ENCODE assay signal across 20 cellular contexts in the genomic region with DNA sequence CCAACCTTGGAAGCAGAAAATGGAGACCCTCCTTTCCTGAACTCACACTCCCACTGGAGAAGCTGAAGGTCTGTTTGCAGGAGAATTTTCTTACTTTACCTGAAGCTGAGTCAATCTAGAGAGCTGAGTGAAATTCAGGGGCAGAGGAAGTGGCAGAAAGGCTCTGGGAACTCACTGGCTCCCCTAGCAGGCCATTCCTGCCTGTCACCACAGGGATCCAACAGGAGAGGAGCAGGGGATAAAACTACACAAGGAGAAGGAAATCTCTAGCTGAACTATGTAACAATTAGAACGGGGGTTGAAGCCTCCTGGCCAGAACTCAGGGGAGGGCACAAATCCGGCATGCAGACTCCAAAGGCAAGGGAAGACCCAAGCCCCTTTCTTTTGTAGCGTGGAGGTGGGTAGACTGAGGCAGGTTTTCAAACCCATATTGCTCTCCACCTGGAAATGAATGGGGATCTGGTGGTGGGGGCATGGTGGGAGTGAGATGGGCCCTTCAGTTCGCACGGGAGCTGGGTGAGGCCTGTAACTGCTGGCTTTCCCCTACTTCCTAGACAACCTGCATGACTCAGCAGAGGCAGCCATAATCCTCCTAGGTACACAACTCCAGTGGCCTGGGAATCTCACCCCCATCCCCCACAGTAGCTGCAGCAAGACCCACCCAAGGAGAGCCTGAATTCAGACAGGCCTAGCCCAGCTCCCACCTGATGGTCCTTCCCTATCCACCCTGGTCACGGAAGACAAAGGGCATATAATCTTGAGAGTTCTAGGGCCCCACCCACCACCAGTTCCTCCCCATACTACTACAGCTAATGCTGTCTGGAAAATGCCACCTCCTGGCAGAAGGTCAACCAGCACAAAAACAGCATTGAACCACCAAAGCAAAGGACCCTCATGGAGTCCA.
DNase-seq lines count a peak whose midpoint lies in the region; ATAC-seq, FAIRE-seq and TF ChIP-seq lines count a peak whose summit lies in the region.
"Had no signal": no experiment of that assay in that cellular context is flagged by ENCODE, and none has a peak within 500 bp of the region (broad histone marks: within the 10 kb centered on the region; RNA-seq: fewer than 3 reads in every experiment).

No MANE protein-coding gene starts in this region.

- no peaks in the 10 kb centered on the region for H3K4me1 ChIP-seq in neural progenitor cell

- no peaks in the 10 kb centered on the region for H3K9me3 ChIP-seq in neural progenitor cell (ENCODE audit: low read depth)

- TF ChIP-seq CTCF in neural progenitor cell (IDR thresholded peaks at IDR 0.05) (peak; percentile 13), MCF 10A (IDR thresholded peaks at IDR 0.05; ENCODE audit: unreplicated experiment) (no peak)

- no TSS peak for BruUV-seq in MCF 10A (replicated peaks; lab: Mats Ljungman, UMichigan)

- no peak for FAIRE-seq in urothelium cell line (lab: Jason Lieb, UNC)
- FAIRE-seq: endometrium, GM19239 had no signal

- H3K4me3 Mint-ChIP-seq in activated T-cell treated with anti-CD3 and anti-CD28 coated beads, Interleukin-2, amount 50 U/mL, for 24 hours, result no peak overlapping the region
- peak overlapping the region; percentile 14 to 74 (median 71) for H3K4me3 Mint-ChIP-seq in T-cell
- H3K4me3 Mint-ChIP-seq in central memory CD8-positive, alpha-beta T cell, result peak overlapping the region; percentile 83
- H3K4me3 Mint-ChIP-seq in neural progenitor cell, result no peak overlapping the region
- H3K4me3 Mint-ChIP-seq in MCF 10A (ENCODE audit: unreplicated experiment), result no peak overlapping the region

- H4K20me1 ChIP-seq in neural progenitor cell (ENCODE audit: low read depth), result no peaks in the 10 kb centered on the region

- no peaks in the 10 kb centered on the region for H3K79me2 ChIP-seq in neural progenitor cell (ENCODE audit: low read depth)

- peak overlapping the region; percentile 58 for H3K27ac Mint-ChIP-seq in activated T-cell treated with anti-CD3 and anti-CD28 coated beads, Interleukin-2, amount 50 U/mL, for 24 hours
- H3K27ac Mint-ChIP-seq in T-cell, result peak overlapping the region; percentile 93 to 96
- H3K27ac Mint-ChIP-seq in central memory CD8-positive, alpha-beta T cell (ENCODE audit: low read depth), result peak overlapping the region; percentile 89
- no peak overlapping the region for H3K27ac Mint-ChIP-seq in neural progenitor cell
- H3K27ac Mint-ChIP-seq in MCF 10A (ENCODE audit: low read depth, unreplicated experiment), result no peak overlapping the region

- no peak overlapping the region for H3K27ac ChIP-seq in neural progenitor cell
- H3K27ac ChIP-seq: KMS-11 had no signal

- CTCF ChIA-PET in T-cell (lab: Charles Lee) (interaction anchor here in 1 of 2 donors (0.5 kb wide), 1 partner anchor 239 kb away, joined by 4 read pairs; a partner anchor contains a TSS), MCF 10A (lab: Yijun Ruan, JAX) (interaction anchor here (0.6 to 1.2 kb wide), 4 partner anchors 49 to 641 kb away, joined by 3 to 4 read pairs (median 4); no protein-coding TSS in a partner anchor)

- H2AFZ ChIP-seq in neural progenitor cell (replicated peaks), result peak overlapping the region; percentile 44

- H3K9ac ChIP-seq in neural progenitor cell, result no peak overlapping the region
- H3K9ac ChIP-seq: KMS-11 had no signal

- POLR2A ChIA-PET in T-cell (lab: Charles Lee) (no interaction called here), MCF 10A (lab: Yijun Ruan, JAX) (no interaction called here)

- H3K36me3 ChIP-seq in neural progenitor cell, result no peaks in the 10 kb centered on the region

- no peaks in the 10 kb centered on the region for H3K36me3 Mint-ChIP-seq in activated T-cell treated with anti-CD3 and anti-CD28 coated beads, Interleukin-2, amount 50 U/mL, for 24 hours (ENCODE audit: low read depth)
- H3K36me3 Mint-ChIP-seq in T-cell (no peaks in the 10 kb centered on the region), neural progenitor cell (peaks cover 2% of the 10 kb centered on the region), MCF 10A (ENCODE audit: insufficient read depth, unreplicated experiment) (no peaks in the 10 kb centered on the region)
- peaks cover 19% of the 10 kb centered on the region for H3K36me3 Mint-ChIP-seq in central memory CD8-positive, alpha-beta T cell (ENCODE audit: insufficient read depth)

- H3K4me1 Mint-ChIP-seq in activated T-cell treated with anti-CD3 and anti-CD28 coated beads, Interleukin-2, amount 50 U/mL, for 24 hours (ENCODE audit: low read depth), result peaks cover 68% of the 10 kb centered on the region
- H3K4me1 Mint-ChIP-seq in T-cell (peaks cover 79 to 93% (median 84%) of the 10 kb centered on the region in 3 donors), neural progenitor cell (no peaks in the 10 kb centered on the region), MCF 10A (ENCODE audit: insufficient read depth, unreplicated experiment) (peaks cover 10% of the 10 kb centered on the region)
- peaks cover 92% of the 10 kb centered on the region for H3K4me1 Mint-ChIP-seq in central memory CD8-positive, alpha-beta T cell

- H3K27me3 Mint-ChIP-seq in activated T-cell treated with anti-CD3 and anti-CD28 coated beads, Interleukin-2, amount 50 U/mL, for 24 hours, result no peaks in the 10 kb centered on the region
- H3K27me3 Mint-ChIP-seq in T-cell, result no peaks in the 10 kb centered on the region
- no peaks in the 10 kb centered on the region for H3K27me3 Mint-ChIP-seq in central memory CD8-positive, alpha-beta T cell
- peaks cover 2% of the 10 kb centered on the region for H3K27me3 Mint-ChIP-seq in neural progenitor cell (ENCODE audit: insufficient read depth, low read depth)
- H3K27me3 Mint-ChIP-seq in MCF 10A (ENCODE audit: insufficient read depth, unreplicated experiment), result no peaks in the 10 kb centered on the region

- no peaks in the 10 kb centered on the region for H3F3A ChIP-seq in neural progenitor cell (ENCODE audit: low read depth)

- no peak for ATAC-seq in T-cell (replicated peaks in 1 of 4)
- ATAC-seq in central memory CD8-positive, alpha-beta T cell (replicated peaks; ENCODE audit: extremely low read depth, poor library complexity, severe bottlenecking), result no peak

- H3K9me3 Mint-ChIP-seq in activated T-cell treated with anti-CD3 and anti-CD28 coated beads, Interleukin-2, amount 50 U/mL, for 24 hours, result no peaks in the 10 kb centered on the region
- H3K9me3 Mint-ChIP-seq in T-cell, result no peaks in the 10 kb centered on the region
- peaks cover 5% of the 10 kb centered on the region for H3K9me3 Mint-ChIP-seq in central memory CD8-positive, alpha-beta T cell
- H3K9me3 Mint-ChIP-seq in neural progenitor cell, result no peaks in the 10 kb centered on the region
- H3K9me3 Mint-ChIP-seq in MCF 10A (ENCODE audit: unreplicated experiment), result no peaks in the 10 kb centered on the region

- intact Hi-C loops in MCF 10A (cut with micrococcal nuclease), result no loop called here

- H3K4me2 ChIP-seq in neural progenitor cell, result no peak overlapping the region
- H3K4me2 ChIP-seq: KMS-11 had no signal

- no peak for DNase-seq in activated T-cell treated with anti-CD3 and anti-CD28 coated beads, Interleukin-2, amount 50 U/mL, for 24 hours
- no peak for DNase-seq in activated T-cell treated with anti-CD3 and anti-CD28 coated beads, Interleukin-2, amount 50 U/mL, for 48 hours
- DNase-seq in T-cell, result no peak
- DNase-seq in central memory CD8-positive, alpha-beta T cell (ENCODE audit: low spot score in 2 of 2), result no peak
- DNase-seq in neural progenitor cell (ENCODE audit: low spot score), result no peak
- no peak for DNase-seq in amniotic stem cell (lab: John Stamatoyannopoulos, UW)
- DNase-seq in MCF 10A (ENCODE audit: unreplicated experiment), result no peak
- DNase-seq in urothelium cell line (ENCODE audit: low spot score), result no peak
- DNase-seq: activated CD4-positive, CD25-positive, alpha-beta regulatory T cell treated with anti-CD3 and anti-CD28 coated beads, Interleukin-2, amount 50 U/mL, for 72 hours; anterior cingulate cortex; HCEC 1CT; islet precursor cell; NCI-H1105 treated with DMSO at 0.1 percent for 48 hours; NCI-H524 treated with DMSO at 0.1 percent for 48 hours; OCI-M1; SHP77 treated with DMSO at 0.1 percent for 48 hours; stimulated activated CD4-positive, alpha-beta T cell treated with anti-CD3 and anti-CD28 coated beads, Interleukin-2, amount 100 ng/mL, for 24 hours had no signal

- no peaks in the 10 kb centered on the region for H3K27me3 ChIP-seq in neural progenitor cell

- no peak overlapping the region for H3K4me3 ChIP-seq in neural progenitor cell

Comparison
In these comparisons a context has a peak if more than half of its experiments do, and no peak if none do; other contexts are left out.
1. H3K27ac Mint-ChIP-seq: peak in activated T-cell treated with anti-CD3 and anti-CD28 coated beads, Interleukin-2, amount 50 U/mL, for 24 hours (single experiment), T-cell (2 of 2) and central memory CD8-positive, alpha-beta T cell (single experiment); none in neural progenitor cell (single experiment) and MCF 10A (single experiment).
2. H3K4me3 Mint-ChIP-seq: peak in T-cell (3 of 3) and central memory CD8-positive, alpha-beta T cell (single experiment); none in activated T-cell treated with anti-CD3 and anti-CD28 coated beads, Interleukin-2, amount 50 U/mL, for 24 hours (single experiment), neural progenitor cell (single experiment) and MCF 10A (single experiment).